Comparison of ENCODE assay signal across 9 cellular contexts in the genomic region with DNA sequence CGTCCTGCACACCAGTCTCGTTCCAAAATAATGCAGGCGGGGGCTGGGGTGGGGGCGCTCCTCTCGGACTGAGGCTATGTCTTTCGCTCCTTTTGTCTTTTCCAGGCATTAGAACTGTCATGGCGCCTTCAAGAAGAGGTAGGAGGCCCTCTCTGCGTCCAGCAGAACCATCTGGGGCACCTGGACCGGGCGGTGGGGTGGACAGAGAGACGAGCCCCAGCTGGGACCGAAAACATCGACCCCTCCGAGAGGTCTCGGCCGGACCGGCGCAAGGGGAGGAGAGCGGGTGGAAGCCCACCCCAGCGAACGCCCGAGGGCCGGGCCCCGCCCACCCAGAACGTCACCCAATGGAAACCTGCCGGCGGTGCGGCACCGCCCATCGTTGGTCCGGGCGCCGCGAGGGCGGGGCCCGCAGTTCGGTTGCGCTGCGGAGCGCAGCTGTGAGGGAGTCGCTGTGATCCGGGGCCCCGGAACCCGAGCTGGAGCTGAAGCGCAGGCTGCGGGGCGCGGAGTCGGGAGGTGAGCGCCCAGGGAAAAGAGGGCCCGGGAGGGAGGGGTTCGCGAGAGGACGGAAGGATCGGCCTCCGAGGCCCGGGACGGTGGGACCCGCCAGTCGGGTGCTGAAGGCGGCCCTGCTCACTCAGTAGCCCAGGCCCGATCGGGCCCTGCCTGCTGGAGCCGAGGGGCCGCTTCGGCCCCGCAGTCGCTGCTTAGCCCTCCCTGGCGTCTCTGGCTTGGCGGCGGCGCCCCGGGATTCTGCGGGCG. TPM values are rescaled to one million over a fixed set of nuclear protein-coding genes. Genes with fewer than 3 reads are reported as not detected.
DNase-seq lines count a peak whose midpoint lies in the region; ATAC-seq, FAIRE-seq and TF ChIP-seq lines count a peak whose summit lies in the region.
"Had no signal": no experiment of that assay in that cellular context is flagged by ENCODE, and none has a peak within 500 bp of the region (broad histone marks: within the 10 kb centered on the region; RNA-seq: fewer than 3 reads in every experiment).

A gene (plus strand): TSS at position 419 of the 765 bp plus-strand sequence. CDS start 4,643 bp downstream, outside the sequence.

- peak; percentile 55 for FAIRE-seq in keratinocyte (lab: Jason Lieb, UNC)
- FAIRE-seq: colon had no signal

- peak within 1 kb of the TSS; percentile 86 for H3K27ac ChIP-seq in keratinocyte (ENCODE audit: control insufficient read depth, insufficient read depth, low read length)

- H3K79me2 ChIP-seq in keratinocyte (ENCODE audit: control insufficient read depth, insufficient read depth, low read length): peaks cover 40% of the 10 kb centered on the region

- peaks cover 25% of the 10 kb centered on the region for H3K4me1 ChIP-seq in keratinocyte (ENCODE audit: control insufficient read depth, extremely low read depth, insufficient read depth, low read length)

- H2AFZ ChIP-seq in keratinocyte (ENCODE audit: control insufficient read depth, low read length): peak within 1 kb of the TSS; percentile 94

- peak in 1 of 3 experiments; percentile 9 for TF ChIP-seq CTCF in keratinocyte (optimal IDR thresholded peaks at IDR 0.05 in 1 of 3, IDR thresholded peaks at IDR 0.05 in 1 of 3, conservative IDR thresholded peaks at IDR 0.05 in 1 of 3; ENCODE audit: extremely low read depth in 1 of 3, insufficient read depth in 2 of 3, low read length in 3 of 3)

- dilution Hi-C loops in keratinocyte (cut with MboI; ENCODE audit: extremely low pct_ligation_motif_present, low sequenced_read_pairs): no loop called here

- peaks cover 7% of the 10 kb centered on the region for H4K20me1 ChIP-seq in keratinocyte (ENCODE audit: control insufficient read depth, extremely low read depth, insufficient read depth, low read length)

- peak within 1 kb of the TSS; percentile 96 for H3K4me2 ChIP-seq in keratinocyte (ENCODE audit: control insufficient read depth, extremely low read depth, insufficient read depth, low read depth, low read length)

- ATAC-seq in GM19035 (IDR thresholded peaks at IDR 0.05; ENCODE audit: unreplicated experiment): peak; percentile 86
- ATAC-seq in HG03342 (IDR thresholded peaks at IDR 0.05; ENCODE audit: unreplicated experiment): peak; percentile 85

- DNase-seq in AG20443 (ENCODE audit: low spot score): peak; percentile 96
- DNase-seq in NCI-H460 (ENCODE audit: extremely low read depth, low read depth): peak; percentile 83
- DNase-seq in activated CD4-positive, CD25-positive, alpha-beta regulatory T cell treated with anti-CD3 and anti-CD28 coated beads, Interleukin-2, amount 50 U/mL, for 72 hours: peak; percentile 95
- DNase-seq in cerebellar cortex (ENCODE audit: low spot score): peak; percentile 94
- DNase-seq in keratinocyte (ENCODE audit: low read depth, low spot score): no peak
- DNase-seq in stimulated activated CD4-positive, alpha-beta T cell treated with anti-CD3 and anti-CD28 coated beads, Interleukin-12 subunit alpha, Interleukin-12 subunit beta, amount 100 ng/mL, for 48 hours (ENCODE audit: low read depth in 2 of 3, low spot score in 1 of 3): peak; percentile 80 to 92 (median 87)

- peak within 1 kb of the TSS; percentile 90 for H3K9ac ChIP-seq in keratinocyte (ENCODE audit: control insufficient read depth, extremely low read depth, insufficient read depth, low read length)

- H3K4me3 ChIP-seq in keratinocyte (ENCODE audit: control insufficient read depth in 2 of 3, extremely low read depth in 1 of 3, insufficient read depth in 2 of 3, low read depth in 1 of 3, low read length in 3 of 3): peak within 1 kb of the TSS; percentile 95 to 99 (median 97)

- H3K27me3 ChIP-seq in keratinocyte (ENCODE audit: control insufficient read depth, extremely low read depth, insufficient read depth, low read length): no peaks in the 10 kb centered on the region

- H3K36me3 ChIP-seq in keratinocyte (ENCODE audit: control insufficient read depth in 2 of 2, extremely low read depth in 1 of 2, insufficient read depth in 2 of 2, low read length in 2 of 2): peaks cover 3 to 4% of the 10 kb centered on the region in 2 experiments

- no peaks in the 10 kb centered on the region for H3K9me1 ChIP-seq in keratinocyte (ENCODE audit: control insufficient read depth, extremely low read depth, insufficient read depth, low read length)

- no peaks in the 10 kb centered on the region for H3K9me3 ChIP-seq in keratinocyte (ENCODE audit: control insufficient read depth, low read depth, low read length)

RNA-seq across cellular contexts. Expression of the gene that starts here (rescaled TPM):
- 78.0 and 79.3 TPM in 2 replicates for total RNA-seq in NCI-H460 (2014; rRNA removed; shearing (Covaris generic))
- 74.7 and 75.1 TPM in 2 replicates for polyA plus RNA-seq in NCI-H460 (2014; cell fraction: nucleus; rRNA removed)
- 144 to 157 TPM (median 148 TPM) in 3 replicates for polyA plus RNA-seq in keratinocyte
- polyA plus RNA-seq in keratinocyte (2011; ENCODE audit: low read depth): 214 TPM
- polyA plus RNA-seq in keratinocyte (2011; cell fraction: cytosol; rRNA removed): 119 and 140 TPM in 2 replicates
- 107 and 113 TPM in 2 replicates for polyA plus RNA-seq in keratinocyte (2011; cell fraction: nucleus; rRNA removed)
- 89.9 and 92.1 TPM in 2 replicates for polyA plus RNA-seq in keratinocyte (2012; ENCODE audit: low replicate concordance)
- 138 to 176 TPM (median 147 TPM) in 3 replicates for polyA minus RNA-seq in keratinocyte
- polyA minus RNA-seq in keratinocyte (2011; cell fraction: cytosol; rRNA and poly(A)+ RNA removed): 83.1 TPM
- 39.9 and 63.2 TPM in 2 replicates for polyA minus RNA-seq in keratinocyte (2011; cell fraction: nucleus; rRNA and poly(A)+ RNA removed)
